ENCODE assay signal across 10 cellular contexts in the genomic region with DNA sequence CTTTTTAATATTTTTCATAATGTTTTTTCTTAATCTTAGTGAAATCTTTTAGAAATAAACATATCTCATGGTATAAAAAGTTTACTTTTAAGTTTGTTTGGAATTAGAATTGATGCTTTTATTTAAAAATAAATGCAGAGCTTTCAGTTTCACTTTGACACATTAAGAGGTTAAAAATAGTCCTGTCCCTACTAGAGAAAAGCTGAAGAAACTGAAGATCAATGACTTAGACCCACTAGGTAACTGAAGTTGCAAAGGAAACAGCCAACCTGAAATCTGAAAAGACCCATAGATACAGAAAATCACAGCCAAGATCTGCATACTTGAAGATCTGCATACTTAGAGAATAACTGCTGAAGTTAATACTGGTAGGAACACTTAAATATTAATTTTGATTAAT.
A peak's percentile ranks its signal among the peaks of the same experiment; 100 is the strongest.
DNase-seq lines count a peak whose midpoint lies in the region; ATAC-seq, FAIRE-seq and TF ChIP-seq lines count a peak whose summit lies in the region.
"Had no signal": no experiment of that assay in that cellular context is flagged by ENCODE, and none has a peak within 500 bp of the region (broad histone marks: within the 10 kb centered on the region; RNA-seq: fewer than 3 reads in every experiment).

No MANE protein-coding gene starts in this region.

- no peak overlapping the region for H3K9ac ChIP-seq in keratinocyte (ENCODE audit: control insufficient read depth, extremely low read depth, insufficient read depth, low read length)

- H4K20me1 ChIP-seq in GM23338 (replicated peaks; ENCODE audit: insufficient read depth) (no peaks in the 10 kb centered on the region), keratinocyte (ENCODE audit: control insufficient read depth, extremely low read depth, insufficient read depth, low read length) (no peaks in the 10 kb centered on the region)

- H3K4me3 ChIP-seq in GM23338 (no peak overlapping the region), keratinocyte (ENCODE audit: control insufficient read depth in 2 of 3, extremely low read depth in 1 of 3, insufficient read depth in 2 of 3, low read depth in 1 of 3, low read length in 3 of 3) (peak overlapping the region in 1 of 3 experiments; percentile 0)
- H3K4me3 ChIP-seq: body of pancreas, prostate gland had no signal

- DNase-seq in GM23338 (ENCODE audit: low spot score) (no peak), keratinocyte (ENCODE audit: low read depth, low spot score) (no peak), anterior cingulate cortex (lab: John Stamatoyannopoulos, UW) (no peak), putamen (ENCODE audit: low spot score) (no peak)
- no peak for DNase-seq in activated effector memory CD4-positive, alpha-beta T cell treated with anti-CD3 and anti-CD28 coated beads, Interleukin-2, amount 50 U/mL, for 16 hours
- DNase-seq: body of pancreas, T1000 had no signal

- no peak overlapping the region for H3K27ac Mint-ChIP-seq in GM23338

- peaks cover 3% of the 10 kb centered on the region; the same call in 2 of the 3 replicates for H3K9me3 Mint-ChIP-seq in GM23338

- H3K4me1 Mint-ChIP-seq in GM23338: peaks cover 7% of the 10 kb centered on the region; the same call in 2 of the 3 replicates

- H3K4me3 Mint-ChIP-seq in GM23338: no peak overlapping the region

- H3K27ac ChIP-seq in GM23338 (ENCODE audit: low read depth) (no peak overlapping the region), keratinocyte (ENCODE audit: control insufficient read depth, insufficient read depth, low read length) (peak overlapping the region; percentile 70)
- H3K27ac ChIP-seq: body of pancreas, prostate gland had no signal

- H3K36me3 Mint-ChIP-seq in GM23338 (ENCODE audit: low read depth): peaks cover 8% of the 10 kb centered on the region; the same call in 2 of the 3 replicates

- H2AFZ ChIP-seq in GM23338 (peak overlapping the region; percentile 34), keratinocyte (ENCODE audit: control insufficient read depth, low read length) (peak overlapping the region; percentile 86)

- no peak for TF ChIP-seq CTCF in GM23338 (conservative IDR thresholded peaks at IDR 0.05; ENCODE audit: low read depth in 2 of 2)
- TF ChIP-seq CTCF in keratinocyte (optimal IDR thresholded peaks at IDR 0.05 in 1 of 3, IDR thresholded peaks at IDR 0.05 in 1 of 3, conservative IDR thresholded peaks at IDR 0.05 in 1 of 3; ENCODE audit: extremely low read depth in 1 of 3, insufficient read depth in 2 of 3, low read length in 3 of 3): no peak

- H3K27me3 ChIP-seq in GM23338 (ENCODE audit: insufficient read depth) (no peaks in the 10 kb centered on the region), keratinocyte (ENCODE audit: control insufficient read depth, extremely low read depth, insufficient read depth, low read length) (no peaks in the 10 kb centered on the region)
- H3K27me3 ChIP-seq: body of pancreas had no signal

- no peaks in the 10 kb centered on the region for H3K9me2 ChIP-seq in GM23338 (ENCODE audit: insufficient read depth)

- no peaks in the 10 kb centered on the region for H3K9me1 ChIP-seq in keratinocyte (ENCODE audit: control insufficient read depth, extremely low read depth, insufficient read depth, low read length)

- peaks cover 1% of the 10 kb centered on the region for H3K27me3 Mint-ChIP-seq in GM23338 (ENCODE audit: insufficient read depth, low read depth, poor library complexity)

- dilution Hi-C loops in keratinocyte (cut with MboI; ENCODE audit: extremely low pct_ligation_motif_present, low sequenced_read_pairs): no loop called here

- FAIRE-seq in keratinocyte (lab: Jason Lieb, UNC): no peak

- H3K79me2 ChIP-seq in GM23338 (replicated peaks; ENCODE audit: insufficient read depth) (no peaks in the 10 kb centered on the region), keratinocyte (ENCODE audit: control insufficient read depth, insufficient read depth, low read length) (no peaks in the 10 kb centered on the region)

- H3K4me1 ChIP-seq in GM23338 (ENCODE audit: insufficient read depth) (peaks cover 8% of the 10 kb centered on the region; the same call in 1 of the 2 replicates), keratinocyte (ENCODE audit: control insufficient read depth, extremely low read depth, insufficient read depth, low read length) (peaks cover 29% of the 10 kb centered on the region)
- H3K4me1 ChIP-seq: body of pancreas, prostate gland had no signal

- H3K4me2 ChIP-seq in GM23338 (no peak overlapping the region), keratinocyte (ENCODE audit: control insufficient read depth, extremely low read depth, insufficient read depth, low read depth, low read length) (peak overlapping the region; percentile 62)

- H3F3A ChIP-seq in GM23338 (replicated peaks; ENCODE audit: low read depth): no peaks in the 10 kb centered on the region

- ATAC-seq in GM18873 (IDR thresholded peaks at IDR 0.05; ENCODE audit: low FRiP score, unreplicated experiment): peak; percentile 80
- ATAC-seq in GM23338: no peak
- ATAC-seq in HG03565 (IDR thresholded peaks at IDR 0.05; ENCODE audit: unreplicated experiment): peak; percentile 93
- ATAC-seq: body of pancreas had no signal

- H3K9me3 ChIP-seq in keratinocyte (ENCODE audit: control insufficient read depth, low read depth, low read length): no peaks in the 10 kb centered on the region
- H3K9me3 ChIP-seq: body of pancreas, prostate gland had no signal

- no peaks in the 10 kb centered on the region for H3K36me3 ChIP-seq in GM23338 (ENCODE audit: insufficient read depth)
- no peaks in the 10 kb centered on the region for H3K36me3 ChIP-seq in keratinocyte (ENCODE audit: control insufficient read depth in 2 of 2, extremely low read depth in 1 of 2, insufficient read depth in 2 of 2, low read length in 2 of 2)
- H3K36me3 ChIP-seq: prostate gland had no signal

TF ChIP-seq in GM23338, 12 proteins besides CTCF, POLR2A, EP300 and RAD21 (continues in another document):
- TF ChIP-seq EZH2phosphoT487 (IDR thresholded peaks at IDR 0.05; ENCODE audit: unreplicated experiment): no peak
- TF ChIP-seq, protein P1, sequence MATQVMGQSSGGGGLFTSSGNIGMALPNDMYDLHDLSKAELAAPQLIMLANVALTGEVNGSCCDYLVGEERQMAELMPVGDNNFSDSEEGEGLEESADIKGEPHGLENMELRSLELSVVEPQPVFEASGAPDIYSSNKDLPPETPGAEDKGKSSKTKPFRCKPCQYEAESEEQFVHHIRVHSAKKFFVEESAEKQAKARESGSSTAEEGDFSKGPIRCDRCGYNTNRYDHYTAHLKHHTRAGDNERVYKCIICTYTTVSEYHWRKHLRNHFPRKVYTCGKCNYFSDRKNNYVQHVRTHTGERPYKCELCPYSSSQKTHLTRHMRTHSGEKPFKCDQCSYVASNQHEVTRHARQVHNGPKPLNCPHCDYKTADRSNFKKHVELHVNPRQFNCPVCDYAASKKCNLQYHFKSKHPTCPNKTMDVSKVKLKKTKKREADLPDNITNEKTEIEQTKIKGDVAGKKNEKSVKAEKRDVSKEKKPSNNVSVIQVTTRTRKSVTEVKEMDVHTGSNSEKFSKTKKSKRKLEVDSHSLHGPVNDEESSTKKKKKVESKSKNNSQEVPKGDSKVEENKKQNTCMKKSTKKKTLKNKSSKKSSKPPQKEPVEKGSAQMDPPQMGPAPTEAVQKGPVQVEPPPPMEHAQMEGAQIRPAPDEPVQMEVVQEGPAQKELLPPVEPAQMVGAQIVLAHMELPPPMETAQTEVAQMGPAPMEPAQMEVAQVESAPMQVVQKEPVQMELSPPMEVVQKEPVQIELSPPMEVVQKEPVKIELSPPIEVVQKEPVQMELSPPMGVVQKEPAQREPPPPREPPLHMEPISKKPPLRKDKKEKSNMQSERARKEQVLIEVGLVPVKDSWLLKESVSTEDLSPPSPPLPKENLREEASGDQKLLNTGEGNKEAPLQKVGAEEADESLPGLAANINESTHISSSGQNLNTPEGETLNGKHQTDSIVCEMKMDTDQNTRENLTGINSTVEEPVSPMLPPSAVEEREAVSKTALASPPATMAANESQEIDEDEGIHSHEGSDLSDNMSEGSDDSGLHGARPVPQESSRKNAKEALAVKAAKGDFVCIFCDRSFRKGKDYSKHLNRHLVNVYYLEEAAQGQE (IDR thresholded peaks at IDR 0.05; ENCODE audit: unreplicated experiment): no peak
- TF ChIP-seq CREB1 (CRISPR knock-in tag; IDR thresholded peaks at IDR 0.05; ENCODE audit: low read depth): no peak
- no peak for TF ChIP-seq EZH2 (IDR thresholded peaks at IDR 0.05; ENCODE audit: low read depth, unreplicated experiment)
- no peak for TF ChIP-seq POLR2AphosphoS5 (IDR thresholded peaks at IDR 0.05; ENCODE audit: low read depth)
- TF ChIP-seq JUNB (IDR thresholded peaks at IDR 0.05; ENCODE audit: unreplicated experiment): no peak
- TF ChIP-seq STAT1 (IDR thresholded peaks at IDR 0.05; ENCODE audit: unreplicated experiment): no peak
